ENCODE assay signal across 12 cellular contexts in genomic region chr19:934197-934840, GRCh38. TPM values are rescaled to one million over a fixed set of nuclear protein-coding genes. Genes with fewer than 3 reads are reported as not detected.
DNase-seq lines count a peak whose midpoint lies in the region; ATAC-seq and TF ChIP-seq lines count a peak whose summit lies in the region.
"Had no signal": no experiment of that assay in that cellular context is flagged by ENCODE, and none has a peak within 500 bp of the region (broad histone marks: within the 10 kb centered on the region; RNA-seq: fewer than 3 reads in every experiment).

No MANE protein-coding gene starts in this region.

- peaks cover 18% of the 10 kb centered on the region for H3K36me3 Mint-ChIP-seq in activated CD4-positive, alpha-beta T cell treated with anti-CD3 and anti-CD28 coated beads, Interleukin-2, amount 10 ng/mL, durations not matched to agents 7 days and 5 days (ENCODE audit: low read depth)
- H3K36me3 Mint-ChIP-seq in stimulated activated effector memory CD8-positive, alpha-beta T cell treated with anti-CD3 and anti-CD28 coated beads, Interleukin-12 subunit alpha, Interleukin-12 subunit beta, amount 100 ng/mL, for 72 hours: peaks cover 30% of the 10 kb centered on the region
- H3K36me3 Mint-ChIP-seq: naive thymus-derived CD8-positive, alpha-beta T cell had no signal

- CTCF ChIA-PET in activated CD4-positive, alpha-beta T cell treated with anti-CD3 and anti-CD28 coated beads, Interleukin-2, amount 10 ng/mL, durations not matched to agents 7 days and 5 days (lab: Charles Lee): no interaction called here

- no peak for TF ChIP-seq EP300 in transverse colon (IDR thresholded peaks at IDR 0.05; ENCODE audit: low read depth)

- TF ChIP-seq POLR2A in transverse colon (IDR thresholded peaks at IDR 0.05): no peak

- no peak for ATAC-seq in GM18861 (IDR thresholded peaks at IDR 0.05; ENCODE audit: unreplicated experiment)
- no peak for ATAC-seq in stimulated activated effector memory CD8-positive, alpha-beta T cell treated with anti-CD3 and anti-CD28 coated beads, Interleukin-12 subunit alpha, Interleukin-12 subunit beta, amount 100 ng/mL, for 72 hours
- ATAC-seq: naive thymus-derived CD8-positive, alpha-beta T cell had no signal

- WGBS in transverse colon (ENCODE audit: low coverage in 1 of 2), 2 donors: 72% methylated on average over 29 of the region's 29 CpGs; no CpG with 5 or more reads in 1 of the 2 donors

- H3K9me3 ChIP-seq in muscle layer of colon (ENCODE audit: low read length) (no peaks in the 10 kb centered on the region), transverse colon (no peaks in the 10 kb centered on the region)

- H3K9me3 Mint-ChIP-seq in activated CD4-positive, alpha-beta T cell treated with anti-CD3 and anti-CD28 coated beads, Interleukin-2, amount 10 ng/mL, durations not matched to agents 7 days and 5 days: peaks cover 3% of the 10 kb centered on the region
- H3K9me3 Mint-ChIP-seq in stimulated activated effector memory CD8-positive, alpha-beta T cell treated with anti-CD3 and anti-CD28 coated beads, Interleukin-12 subunit alpha, Interleukin-12 subunit beta, amount 100 ng/mL, for 72 hours: no peaks in the 10 kb centered on the region

- no peak for DNase-seq in activated CD4-positive, alpha-beta T cell treated with anti-CD3 and anti-CD28 coated beads, Interleukin-2, amount 10 ng/mL, durations not matched to agents 7 days and 5 days
- no peak for DNase-seq in activated CD4-positive, alpha-beta T cell treated with anti-CD3 and anti-CD28 coated beads, Interleukin-2, amount 50 U/mL, for 48 hours
- DNase-seq in dorsolateral prefrontal cortex (no peak), transverse colon (no peak)
- no peak for DNase-seq in stimulated activated effector memory CD8-positive, alpha-beta T cell treated with anti-CD3 and anti-CD28 coated beads, Interleukin-12 subunit alpha, Interleukin-12 subunit beta, amount 100 ng/mL, for 72 hours (ENCODE audit: low spot score in 2 of 2)
- no peak for DNase-seq in stimulated activated CD4-positive, alpha-beta T cell treated with anti-CD3 and anti-CD28 coated beads, Interleukin-15, amount 100 ng/mL, for 24 hours
- DNase-seq: activated CD8-positive, alpha-beta memory T cell treated with anti-CD3 and anti-CD28 coated beads, Interleukin-2, amount 50 U/mL, for 4 hours; naive thymus-derived CD8-positive, alpha-beta T cell had no signal

- no peak overlapping the region for H3K9ac ChIP-seq in muscle layer of colon (ENCODE audit: low read length)

- H3K36me3 ChIP-seq in muscle layer of colon (ENCODE audit: insufficient read depth, low read length) (no peaks in the 10 kb centered on the region), transverse colon (no peaks in the 10 kb centered on the region)

- POLR2A ChIA-PET in activated CD4-positive, alpha-beta T cell treated with anti-CD3 and anti-CD28 coated beads, Interleukin-2, amount 10 ng/mL, durations not matched to agents 7 days and 5 days (lab: Charles Lee): no interaction called here

- no peaks in the 10 kb centered on the region for H3K27me3 ChIP-seq in dorsolateral prefrontal cortex
- H3K27me3 ChIP-seq in muscle layer of colon (ENCODE audit: control insufficient read depth in 1 of 2, insufficient read depth in 2 of 2, low read length in 2 of 2): no peaks in the 10 kb centered on the region
- H3K27me3 ChIP-seq in transverse colon: no peaks in the 10 kb centered on the region

- H3K4me3 Mint-ChIP-seq in activated CD4-positive, alpha-beta T cell treated with anti-CD3 and anti-CD28 coated beads, Interleukin-2, amount 10 ng/mL, durations not matched to agents 7 days and 5 days: no peak overlapping the region
- H3K4me3 Mint-ChIP-seq in stimulated activated effector memory CD8-positive, alpha-beta T cell treated with anti-CD3 and anti-CD28 coated beads, Interleukin-12 subunit alpha, Interleukin-12 subunit beta, amount 100 ng/mL, for 72 hours: no peak overlapping the region

- H3K27ac ChIP-seq in dorsolateral prefrontal cortex (peak overlapping the region in 35 of 59 donors; percentile 4 to 80 (median 56)), muscle layer of colon (ENCODE audit: low read depth, low read length) (peak overlapping the region; percentile 75), transverse colon (peak overlapping the region; percentile 68 to 88 (median 79))

- H3K4me1 ChIP-seq in muscle layer of colon (ENCODE audit: insufficient read depth, low read length) (peaks cover 30% of the 10 kb centered on the region), transverse colon (peaks cover 22 to 39% (median 33%) of the 10 kb centered on the region in 4 donors)

- H3K4me3 ChIP-seq in dorsolateral prefrontal cortex (peak overlapping the region in 7 of 59 donors; percentile 1 to 46 (median 9)), muscle layer of colon (ENCODE audit: low read depth in 1 of 2, low read length in 2 of 2) (no peak overlapping the region), transverse colon (no peak overlapping the region)

- in situ Hi-C loops in transverse colon (cut with MboI; ENCODE audit: low pct_ligation_motif_present in 1 of 4, low pct_unique_long_range_greater_than_20kb in 1 of 4, low sequenced_read_pairs in 3 of 4): no loop called here

- no peaks in the 10 kb centered on the region for H3K27me3 Mint-ChIP-seq in activated CD4-positive, alpha-beta T cell treated with anti-CD3 and anti-CD28 coated beads, Interleukin-2, amount 10 ng/mL, durations not matched to agents 7 days and 5 days
- H3K27me3 Mint-ChIP-seq: naive thymus-derived CD8-positive, alpha-beta T cell had no signal

- TF ChIP-seq CTCF in dorsolateral prefrontal cortex (IDR thresholded peaks at IDR 0.05 in 54 of 56, conservative IDR thresholded peaks at IDR 0.05 in 2 of 56; ENCODE audit: low read depth in 1 of 56, partially characterized antibody in 56 of 56): no peak
- no peak for TF ChIP-seq CTCF in transverse colon (IDR thresholded peaks at IDR 0.05)

- H3K27ac Mint-ChIP-seq in activated CD4-positive, alpha-beta T cell treated with anti-CD3 and anti-CD28 coated beads, Interleukin-2, amount 10 ng/mL, durations not matched to agents 7 days and 5 days: peak overlapping the region; percentile 46
- no peak overlapping the region for H3K27ac Mint-ChIP-seq in stimulated activated effector memory CD8-positive, alpha-beta T cell treated with anti-CD3 and anti-CD28 coated beads, Interleukin-12 subunit alpha, Interleukin-12 subunit beta, amount 100 ng/mL, for 72 hours

- peaks cover 31% of the 10 kb centered on the region for H3K4me1 Mint-ChIP-seq in activated CD4-positive, alpha-beta T cell treated with anti-CD3 and anti-CD28 coated beads, Interleukin-2, amount 10 ng/mL, durations not matched to agents 7 days and 5 days
- peaks cover 28% of the 10 kb centered on the region for H3K4me1 Mint-ChIP-seq in stimulated activated effector memory CD8-positive, alpha-beta T cell treated with anti-CD3 and anti-CD28 coated beads, Interleukin-12 subunit alpha, Interleukin-12 subunit beta, amount 100 ng/mL, for 72 hours

- intact Hi-C loops in dorsolateral prefrontal cortex (cut with DNase I) (no loop called here), transverse colon (cut with DNase I; ENCODE audit: low total_unique reads) (no loop called here)

RNA-seq across cellular contexts. Expression of gene ARID3A, which starts 8.5 kb away (rescaled TPM):
- total RNA-seq in activated CD4-positive, alpha-beta T cell treated with anti-CD3 and anti-CD28 coated beads, Interleukin-2, amount 10 ng/mL, durations not matched to agents 7 days and 5 days: 10 to 100 TPM; 25.8 to 28.4 TPM
- 10 to 100 TPM in 40 of 120 experiments, 1 to 10 TPM in 80; 3.8 to 17.6 (median 8.7) TPM for total RNA-seq in dorsolateral prefrontal cortex
- 1 to 10 TPM; 2.2 to 8.7 (median 4.3) TPM for total RNA-seq in transverse colon

RNA-seq across cellular contexts. Expression of gene KISS1R, which starts 17.2 kb away (rescaled TPM):
- 1 to 10 TPM in 1 of 2 experiments, under 1 TPM in 1; 0.72 to 1.1 TPM for total RNA-seq in activated CD4-positive, alpha-beta T cell treated with anti-CD3 and anti-CD28 coated beads, Interleukin-2, amount 10 ng/mL, durations not matched to agents 7 days and 5 days
- total RNA-seq in dorsolateral prefrontal cortex (1 to 10 TPM in 59 of 120 experiments, under 1 TPM in 56, not detected in 5; 0.29 to 3.5 (median 1.0) TPM), transverse colon (not detected)
- total RNA-seq: A673, M059J had no signal

RNA-seq across cellular contexts. Expression of gene R3HDM4, which starts 21.3 kb away (rescaled TPM):
- total RNA-seq in activated CD4-positive, alpha-beta T cell treated with anti-CD3 and anti-CD28 coated beads, Interleukin-2, amount 10 ng/mL, durations not matched to agents 7 days and 5 days: 100 to 1,000 TPM; 120 to 121 TPM
- 10 to 100 TPM; 26.1 to 60.5 (median 37.5) TPM for total RNA-seq in dorsolateral prefrontal cortex
- total RNA-seq in transverse colon: 10 to 100 TPM; 43.8 to 49.4 (median 46.7) TPM

RNA-seq across cellular contexts. Expression of gene RNU6-9, which starts 41.0 kb away (rescaled TPM):
- total RNA-seq in activated CD4-positive, alpha-beta T cell treated with anti-CD3 and anti-CD28 coated beads, Interleukin-2, amount 10 ng/mL, durations not matched to agents 7 days and 5 days: not detected
- total RNA-seq in dorsolateral prefrontal cortex (not detected), transverse colon (not detected)
- total RNA-seq: A673; M059J; naive thymus-derived CD8-positive, alpha-beta T cell had no signal

RNA-seq across cellular contexts. Expression of gene MED16, which starts 41.3 kb away (rescaled TPM):
- 10 to 100 TPM; 72.5 to 88.1 TPM for total RNA-seq in activated CD4-positive, alpha-beta T cell treated with anti-CD3 and anti-CD28 coated beads, Interleukin-2, amount 10 ng/mL, durations not matched to agents 7 days and 5 days
- total RNA-seq in dorsolateral prefrontal cortex (100 to 1,000 TPM in 1 of 120 experiments, 10 to 100 TPM in 119; 48.8 to 100 (median 63.9) TPM), transverse colon (100 to 1,000 TPM in 1 of 4 donors, 10 to 100 TPM in 3; 58.1 to 158 (median 78.4) TPM)
